In genomic region chr4:168521736-168522135, GRCh38 we compare ENCODE assay signal across 13 cellular contexts.
"Had no signal": no experiment of that assay in that cellular context is flagged by ENCODE, and none has a peak within 500 bp of the region (broad histone marks: within the 10 kb centered on the region; RNA-seq: fewer than 3 reads in every experiment).

No MANE protein-coding gene starts in this region.

- H3K27ac ChIP-seq: prostate gland, sigmoid colon, upper lobe of right lung had no signal

- H3K36me3 ChIP-seq: prostate gland, sigmoid colon, upper lobe of right lung had no signal

- ATAC-seq: naive thymus-derived CD8-positive, alpha-beta T cell; stimulated activated naive CD8-positive, alpha-beta T cell treated with anti-CD3 and anti-CD28 coated beads, Interleukin-15, Interleukin-2, amounts not matched to agents 100 U/mL and 50 U/mL, for 24 hours; T-helper 17 cell; upper lobe of right lung had no signal

- DNase-seq: activated B cell treated with CpG ODN at 0.5 μM for 24 hours; activated CD4-positive, alpha-beta T cell treated with anti-CD3 and anti-CD28 coated beads, Interleukin-2, amount 10 ng/mL, durations not matched to agents 24 days and 14 days; activated naive CD4-positive, alpha-beta T cell treated with Interleukin-2 at 50 U/mL for 16 hours; central memory CD4-positive, alpha-beta T cell; hypothalamus; naive thymus-derived CD8-positive, alpha-beta T cell; nucleus accumbens; sigmoid colon; stimulated activated CD4-positive, alpha-beta T cell treated with anti-CD3 and anti-CD28 coated beads, Interleukin-2, amount 100 ng/mL, for 48 hours; stimulated activated naive CD8-positive, alpha-beta T cell treated with anti-CD3 and anti-CD28 coated beads, Interleukin-15, Interleukin-2, amounts not matched to agents 100 U/mL and 50 U/mL, for 24 hours; T-helper 17 cell; upper lobe of right lung had no signal

- H3K4me1 ChIP-seq: prostate gland, upper lobe of right lung had no signal

- H3K4me3 ChIP-seq: prostate gland, sigmoid colon, upper lobe of right lung had no signal

- H3K9me3 ChIP-seq: prostate gland, sigmoid colon, upper lobe of right lung had no signal

- H3K27me3 ChIP-seq: sigmoid colon, upper lobe of right lung had no signal
